Comparison of ENCODE assay signal across 17 cellular contexts in genomic region chr3:112649478-112649735, GRCh38. TPM values are rescaled to one million over a fixed set of nuclear protein-coding genes. Genes with fewer than 3 reads are reported as not detected.
DNase-seq lines count a peak whose midpoint lies in the region; ATAC-seq and TF ChIP-seq lines count a peak whose summit lies in the region.
"Had no signal": no experiment of that assay in that cellular context is flagged by ENCODE, and none has a peak within 500 bp of the region (broad histone marks: within the 10 kb centered on the region; RNA-seq: fewer than 3 reads in every experiment).

No MANE protein-coding gene starts in this region.

- H3K27me3 ChIP-seq in mesendoderm (ENCODE audit: insufficient read depth, low read length, poor library complexity) (no peaks in the 10 kb centered on the region), stomach (peaks cover 0 to 5% (median 0%) of the 10 kb centered on the region in 3 donors), upper lobe of right lung (no peaks in the 10 kb centered on the region)
- H3K27me3 ChIP-seq: suprapubic skin had no signal

- H4K5ac ChIP-seq in mesendoderm (ENCODE audit: low read length), result no peak overlapping the region

- no peak overlapping the region for H2BK5ac ChIP-seq in mesendoderm (ENCODE audit: low read length)

- WGBS in mesendoderm (ENCODE audit: extremely low coverage, insufficient coverage, low lambda C conversion rate), result no CpG with 5 or more reads among the region's 1 CpG
- WGBS in stomach, 5 donors, result 75 to 90% (median 81%) methylated on average over 1 of the region's 1 CpG

- no peaks in the 10 kb centered on the region for H3K79me2 ChIP-seq in mesendoderm (ENCODE audit: control insufficient read depth, insufficient read depth, low read length)

- no peak overlapping the region for H3K27ac ChIP-seq in mesendoderm (ENCODE audit: low read depth, low read length)
- no peak overlapping the region for H3K27ac ChIP-seq in stomach
- no peak overlapping the region for H3K27ac ChIP-seq in upper lobe of right lung
- H3K27ac ChIP-seq: C4-2B, suprapubic skin had no signal

- TF ChIP-seq CTCF in cardiac fibroblast (IDR thresholded peaks at IDR 0.05; ENCODE audit: low read depth, low read length) (no peak), stomach (IDR thresholded peaks at IDR 0.05) (no peak), upper lobe of right lung (IDR thresholded peaks at IDR 0.05) (no peak)

- H3K4me1 ChIP-seq in mesendoderm (ENCODE audit: control insufficient read depth, low read depth, low read length) (peaks cover 10% of the 10 kb centered on the region), stomach (peaks cover 0 to 9% (median 0%) of the 10 kb centered on the region in 4 donors), upper lobe of right lung (peaks cover 4% of the 10 kb centered on the region)

- no peak overlapping the region for H3K4me2 ChIP-seq in mesendoderm (ENCODE audit: low read length)

- ATAC-seq in GM21717 (IDR thresholded peaks at IDR 0.05; ENCODE audit: unreplicated experiment) (no peak), upper lobe of right lung (no peak)
- ATAC-seq: naive thymus-derived CD8-positive, alpha-beta T cell had no signal

- intact Hi-C loops in stomach (cut with DNase I; ENCODE audit: low total_unique reads), result loop anchor here (5.0 kb wide), 1 partner anchor 323 kb away; no protein-coding TSS in a partner anchor
- intact Hi-C loops in upper lobe of right lung (cut with DNase I), result loop anchor here (10.0 kb wide), 1 partner anchor 325 kb away; the partner anchor contains the start of gene CD200R1

- H3K56ac ChIP-seq in mesendoderm (ENCODE audit: low read length), result no peak overlapping the region

- no peak overlapping the region for H3K23ac ChIP-seq in mesendoderm (ENCODE audit: low read length)

- H4K8ac ChIP-seq in mesendoderm (ENCODE audit: low read depth, low read length), result no peak overlapping the region

- H2BK120ac ChIP-seq in mesendoderm (ENCODE audit: low read depth, low read length), result no peak overlapping the region

- H2BK15ac ChIP-seq in mesendoderm (replicated peaks; ENCODE audit: low read depth), result peak overlapping the region; percentile 99

- no peaks in the 10 kb centered on the region for H3K79me1 ChIP-seq in mesendoderm (ENCODE audit: low read length)

- no peak overlapping the region for H3K18ac ChIP-seq in mesendoderm (ENCODE audit: low read length)

- H3K4ac ChIP-seq in mesendoderm (ENCODE audit: low read depth, low read length), result no peak overlapping the region

- no peak overlapping the region for H2AK5ac ChIP-seq in mesendoderm (ENCODE audit: low read length)

- H3K9me3 ChIP-seq in stomach (no peaks in the 10 kb centered on the region), upper lobe of right lung (no peaks in the 10 kb centered on the region)
- H3K9me3 ChIP-seq: suprapubic skin had no signal

- no peak overlapping the region for H3K9ac ChIP-seq in mesendoderm (ENCODE audit: low read length)

- H3K36me3 ChIP-seq in mesendoderm (ENCODE audit: control insufficient read depth, insufficient read depth, low read length) (no peaks in the 10 kb centered on the region), stomach (no peaks in the 10 kb centered on the region), upper lobe of right lung (no peaks in the 10 kb centered on the region)
- H3K36me3 ChIP-seq: suprapubic skin had no signal

- no peak for TF ChIP-seq EP300 in stomach (IDR thresholded peaks at IDR 0.05)

- DNase-seq in AG20443 (ENCODE audit: low spot score) (peak; percentile 71), LHCN-M2 (ENCODE audit: low read depth) (peak; percentile 72), cardiac fibroblast (ENCODE audit: low read depth in 2 of 2) (peak; percentile 46 to 67), mesendoderm (no peak), NCI-H2171 (lab: John Stamatoyannopoulos, UW) (no peak), stomach (no peak), upper lobe of right lung (no peak)
- DNase-seq: activated effector memory CD4-positive, alpha-beta T cell treated with anti-CD3 and anti-CD28 coated beads, Interleukin-2, amount 50 U/mL, for 16 hours; DMS79 treated with DMSO at 0.1 percent for 48 hours; effector CD4-positive, alpha-beta T cell; Karpas-422; naive thymus-derived CD8-positive, alpha-beta T cell; NCI-H510A treated with DMSO at 0.1 percent for 48 hours; stimulated activated CD4-positive, alpha-beta T cell treated with anti-CD3 and anti-CD28 coated beads, Interleukin-1b, Interleukin-23, amount 100 ng/mL, for 48 hours had no signal

- no peak for TF ChIP-seq POLR2A in stomach (IDR thresholded peaks at IDR 0.05)

- H3K4me3 ChIP-seq in cardiac fibroblast (replicated peaks in 1 of 2; ENCODE audit: low read depth in 2 of 2, low read length in 2 of 2) (no peak overlapping the region), mesendoderm (ENCODE audit: low read length) (no peak overlapping the region), stomach (no peak overlapping the region), upper lobe of right lung (no peak overlapping the region)
- H3K4me3 ChIP-seq: suprapubic skin had no signal

RNA-seq across cellular contexts. Expression of gene CCDC80, which starts 8.5 kb away (rescaled TPM):
- 96.0 and 137 TPM in 2 replicates for total RNA-seq in LHCN-M2 (2014; rRNA removed)
- polyA plus RNA-seq in LHCN-M2 (2012), result 544 TPM
- 4.3 TPM for polyA plus RNA-seq in mesendoderm (2013, experiment 1 of 2)
- polyA plus RNA-seq in mesendoderm (2013, experiment 2 of 2), result 5.2 TPM
- total RNA-seq in stomach, result 100 to 1,000 TPM in 1 of 5 donors, 10 to 100 TPM in 3, 1 to 10 TPM in 1; 2.3 to 158 (median 29.0) TPM
- polyA plus RNA-seq in stomach, result 10 to 100 TPM in 2 of 3 donors, 1 to 10 TPM in 1; 7.4 to 11.8 (median 10.2) TPM
- total RNA-seq in upper lobe of right lung, result 60.4 TPM
- total RNA-seq: naive thymus-derived CD8-positive, alpha-beta T cell had no signal

Comparison
In these comparisons a context has a peak if more than half of its experiments do, and no peak if none do; other contexts are left out.
1. DNase-seq: peak in AG20443 (single experiment), LHCN-M2 (single experiment) and cardiac fibroblast (2 of 2); none in mesendoderm (single experiment), NCI-H2171 (single experiment), stomach (single experiment) and upper lobe of right lung (single experiment).